ENCODE assay signal across 8 cellular contexts in genomic region chr12:104219361-104219892, GRCh38. TPM values are rescaled to one million over a fixed set of nuclear protein-coding genes. Genes with fewer than 3 reads are reported as not detected.
DNase-seq lines count a peak whose midpoint lies in the region; ATAC-seq and TF ChIP-seq lines count a peak whose summit lies in the region.

No MANE protein-coding gene starts in this region.

- no peaks in the 10 kb centered on the region for H3K9me3 Mint-ChIP-seq in activated T-helper 17 cell treated with anti-CD3 and anti-CD28 coated beads, Interleukin-2, amount 50 U/mL, for 72 hours
- no peaks in the 10 kb centered on the region for H3K9me3 Mint-ChIP-seq in endothelial cell (ENCODE audit: unreplicated experiment)

- in situ Hi-C loops in KBM-7 (cut with MboI; ENCODE audit: low pct_unique_long_range_greater_than_20kb, low sequenced_read_pairs) = loop anchor here (25.0 kb wide), 2 partner anchors 143 to 843 kb away; no protein-coding TSS in a partner anchor

- H3K27me3 Mint-ChIP-seq in activated T-helper 17 cell treated with anti-CD3 and anti-CD28 coated beads, Interleukin-2, amount 50 U/mL, for 72 hours = no peaks in the 10 kb centered on the region
- no peaks in the 10 kb centered on the region for H3K27me3 Mint-ChIP-seq in endothelial cell (ENCODE audit: unreplicated experiment)

- peak overlapping the region; percentile 76 for H3K27ac Mint-ChIP-seq in activated T-helper 17 cell treated with anti-CD3 and anti-CD28 coated beads, Interleukin-2, amount 50 U/mL, for 72 hours
- no peak overlapping the region for H3K27ac Mint-ChIP-seq in endothelial cell (ENCODE audit: unreplicated experiment)

- DNase-seq in KBM-7 (peak; percentile 64), right atrium auricular region (ENCODE audit: low spot score) (no peak), superior temporal gyrus (ENCODE audit: extremely low spot score) (peak; percentile 32), endothelial cell (ENCODE audit: low spot score) (no peak)
- no peak for DNase-seq in central memory CD4-positive, alpha-beta T cell

- H4K20me1 ChIP-seq in BLaER1 = no peaks in the 10 kb centered on the region

- peak; percentile 20 for ATAC-seq in activated T-helper 17 cell treated with anti-CD3 and anti-CD28 coated beads, Interleukin-2, amount 50 U/mL, for 72 hours (replicated peaks)
- no peak for ATAC-seq in HG03196 (IDR thresholded peaks at IDR 0.05; ENCODE audit: unreplicated experiment)

- peak overlapping the region; percentile 43 for H3K4me2 ChIP-seq in BLaER1

- H3K27ac ChIP-seq in BLaER1 (no peak overlapping the region), right atrium auricular region (peak overlapping the region; percentile 87 to 92)

- H3K27me3 ChIP-seq in BLaER1 (peaks cover 10% of the 10 kb centered on the region), right atrium auricular region (no peaks in the 10 kb centered on the region)

- H3K4me3 ChIP-seq in BLaER1 (no peak overlapping the region), right atrium auricular region (no peak overlapping the region)

- peaks cover 19% of the 10 kb centered on the region for H3K4me1 Mint-ChIP-seq in activated T-helper 17 cell treated with anti-CD3 and anti-CD28 coated beads, Interleukin-2, amount 50 U/mL, for 72 hours
- H3K4me1 Mint-ChIP-seq in endothelial cell (ENCODE audit: unreplicated experiment) = peaks cover 5% of the 10 kb centered on the region

- no peaks in the 10 kb centered on the region for H3K36me3 Mint-ChIP-seq in activated T-helper 17 cell treated with anti-CD3 and anti-CD28 coated beads, Interleukin-2, amount 50 U/mL, for 72 hours (ENCODE audit: low read depth)
- no peaks in the 10 kb centered on the region for H3K36me3 Mint-ChIP-seq in endothelial cell (ENCODE audit: low read depth, unreplicated experiment)

- H3K4me1 ChIP-seq in BLaER1 = peaks cover 43% of the 10 kb centered on the region
- peaks cover 0 to 50% of the 10 kb centered on the region in 2 donors for H3K4me1 ChIP-seq in right atrium auricular region

- no peak for TF ChIP-seq CTCF in right atrium auricular region (IDR thresholded peaks at IDR 0.05)
- no peak for TF ChIP-seq CTCF in endothelial cell (IDR thresholded peaks at IDR 0.05; ENCODE audit: unreplicated experiment)

- peak overlapping the region; percentile 54 for H3K4me3 Mint-ChIP-seq in activated T-helper 17 cell treated with anti-CD3 and anti-CD28 coated beads, Interleukin-2, amount 50 U/mL, for 72 hours
- H3K4me3 Mint-ChIP-seq in endothelial cell (ENCODE audit: unreplicated experiment) = no peak overlapping the region

- H3K9me3 ChIP-seq in BLaER1 (no peaks in the 10 kb centered on the region), right atrium auricular region (no peaks in the 10 kb centered on the region)

- H3K36me3 ChIP-seq in BLaER1 (no peaks in the 10 kb centered on the region), right atrium auricular region (no peaks in the 10 kb centered on the region)

- no peak overlapping the region for H3K9ac ChIP-seq in BLaER1

RNA-seq across cellular contexts. Expression of gene TXNRD1, which starts 3.8 kb away (rescaled TPM):
- 100 to 1,000 TPM in 1 of 2 donors, 10 to 100 TPM in 1; 69.2 to 119 TPM for total RNA-seq in activated T-helper 17 cell treated with anti-CD3 and anti-CD28 coated beads, Interleukin-2, amount 50 U/mL, for 72 hours
- 100 to 1,000 TPM; 191 to 286 TPM for total RNA-seq in right atrium auricular region
- 105 TPM for total RNA-seq in endothelial cell (ENCODE audit: unreplicated experiment)

Comparison
In these comparisons a context has a peak if more than half of its experiments do, and no peak if none do; other contexts are left out.
1. DNase-seq: peak in KBM-7 (single experiment) and superior temporal gyrus (single experiment); none in right atrium auricular region (single experiment), central memory CD4-positive, alpha-beta T cell (single experiment) and endothelial cell (single experiment).